In the genomic region with DNA sequence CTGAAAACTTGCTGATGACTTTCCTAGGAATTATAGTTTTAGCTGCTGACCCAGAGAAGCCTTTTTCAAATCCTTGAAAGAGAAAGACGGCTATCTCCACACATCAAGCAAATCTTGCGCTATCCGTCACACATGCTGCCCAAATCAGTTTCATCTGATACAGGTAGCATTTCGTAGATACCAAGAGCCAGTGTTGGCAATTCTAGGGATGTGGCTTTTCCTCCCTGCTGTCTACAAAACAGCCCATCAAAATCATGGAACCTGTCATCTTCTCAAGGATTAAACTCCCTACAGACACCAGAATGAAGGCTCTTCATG, we compare ENCODE assay signal across 26 cellular contexts.
"Had no signal": no experiment of that assay in that cellular context is flagged by ENCODE, and none has a peak within 500 bp of the region (broad histone marks: within the 10 kb centered on the region; RNA-seq: fewer than 3 reads in every experiment).

No MANE protein-coding gene starts in this region.

- DNase-seq: activated B cell treated with CpG ODN at 0.5 μM for 24 hours; activated CD4-positive, alpha-beta T cell treated with anti-CD3 and anti-CD28 coated beads, Interleukin-2, amount 50 U/mL, for 1 hour; activated CD8-positive, alpha-beta T cell treated with anti-CD3 and anti-CD28 coated beads for 36 hours; activated naive CD8-positive, alpha-beta T cell treated with anti-CD3 and anti-CD28 coated beads, Interleukin-2, amount 50 U/mL, for 24 hours; activated T-cell treated with anti-CD3 and anti-CD28 coated beads, Interleukin-2, amount 50 U/mL, for 48 hours; central memory CD4-positive, alpha-beta T cell; dermis blood vessel endothelial cell; effector CD8-positive, alpha-beta T cell; gastrocnemius medialis; glutamatergic neuron; left ventricle myocardium inferior; ovary; retina; stimulated activated CD4-positive, alpha-beta T cell treated with anti-CD3 and anti-CD28 coated beads, Interleukin-12 subunit alpha, Interleukin-12 subunit beta, amount 100 ng/mL, for 4 hours; stimulated activated CD4-positive, alpha-beta T cell treated with anti-CD3 and anti-CD28 coated beads, Interleukin-4, amount 100 ng/mL, for 1 hour; stimulated activated naive CD8-positive, alpha-beta T cell treated with anti-CD3 and anti-CD28 coated beads, Interleukin-15, Interleukin-2, amounts not matched to agents 100 U/mL and 50 U/mL, for 24 hours; upper lobe of left lung had no signal

- H3K36me3 ChIP-seq: breast epithelium, gastrocnemius medialis, left ventricle myocardium inferior, ovary, prostate gland, thoracic aorta, upper lobe of left lung had no signal

- H3K9me3 Mint-ChIP-seq: activated B cell treated with CpG ODN at 0.5 μM for 24 hours; activated CD8-positive, alpha-beta T cell treated with anti-CD3 and anti-CD28 coated beads for 36 hours; activated naive CD4-positive, alpha-beta T cell treated with anti-CD3 and anti-CD28 coated beads, Interleukin-2, amount 50 U/mL, for 24 hours; activated naive CD8-positive, alpha-beta T cell treated with anti-CD3 and anti-CD28 coated beads, Interleukin-2, amount 50 U/mL, for 24 hours; activated T-helper 2 cell treated with anti-CD3 and anti-CD28 coated beads, Interferon-gamma antibody, Interleukin-2, Interleukin-4, amounts not matched to agents 10 μg/mL and 5 μg/mL and 100 μg/mL, durations not matched to agents 14 hours and 24 hours and 36 hours; nephron; T-helper 2 cell treated with Interferon-gamma antibody and Interleukin-4, amounts not matched to agents 5 μg/mL and 100 μg/mL, for 36 hours had no signal

- H3K4me1 ChIP-seq: prostate gland had no signal

- H3K27ac Mint-ChIP-seq: activated B cell treated with CpG ODN at 0.5 μM for 24 hours; activated naive CD4-positive, alpha-beta T cell treated with anti-CD3 and anti-CD28 coated beads, Interleukin-2, amount 50 U/mL, for 24 hours; activated T-helper 2 cell treated with anti-CD3 and anti-CD28 coated beads, Interferon-gamma antibody, Interleukin-2, Interleukin-4, amounts not matched to agents 10 μg/mL and 5 μg/mL and 100 μg/mL, durations not matched to agents 14 hours and 24 hours and 36 hours; T-helper 2 cell treated with Interferon-gamma antibody and Interleukin-4, amounts not matched to agents 5 μg/mL and 100 μg/mL, for 36 hours had no signal

- H3K27ac ChIP-seq: gastrocnemius medialis, left ventricle myocardium inferior, ovary, prostate gland had no signal

- H3K27me3 ChIP-seq: breast epithelium, gastrocnemius medialis, ovary, upper lobe of left lung had no signal

- ATAC-seq: activated CD8-positive, alpha-beta T cell treated with anti-CD3 and anti-CD28 coated beads for 36 hours; activated naive CD8-positive, alpha-beta T cell treated with anti-CD3 and anti-CD28 coated beads, Interleukin-2, amount 50 U/mL, for 24 hours; gastrocnemius medialis; sciatic nerve; stimulated activated naive CD8-positive, alpha-beta T cell treated with anti-CD3 and anti-CD28 coated beads, Interleukin-15, Interleukin-2, amounts not matched to agents 100 U/mL and 50 U/mL, for 24 hours had no signal

- H3K9me3 ChIP-seq: breast epithelium, gastrocnemius medialis, left ventricle myocardium inferior, ovary, prostate gland, thoracic aorta, upper lobe of left lung had no signal

- H3K4me3 Mint-ChIP-seq: activated B cell treated with CpG ODN at 0.5 μM for 24 hours; activated CD8-positive, alpha-beta T cell treated with anti-CD3 and anti-CD28 coated beads for 36 hours; activated naive CD8-positive, alpha-beta T cell treated with anti-CD3 and anti-CD28 coated beads, Interleukin-2, amount 50 U/mL, for 24 hours; nephron; T-helper 2 cell treated with Interferon-gamma antibody and Interleukin-4, amounts not matched to agents 5 μg/mL and 100 μg/mL, for 36 hours had no signal

- H3K27me3 Mint-ChIP-seq: activated B cell treated with CpG ODN at 0.5 μM for 24 hours; activated CD8-positive, alpha-beta T cell treated with anti-CD3 and anti-CD28 coated beads for 36 hours; activated naive CD4-positive, alpha-beta T cell treated with anti-CD3 and anti-CD28 coated beads, Interleukin-2, amount 50 U/mL, for 24 hours; activated naive CD8-positive, alpha-beta T cell treated with anti-CD3 and anti-CD28 coated beads, Interleukin-2, amount 50 U/mL, for 24 hours had no signal

- H3K4me3 ChIP-seq: breast epithelium, gastrocnemius medialis, left ventricle myocardium inferior, ovary, prostate gland, skin epidermis, thoracic aorta, upper lobe of left lung had no signal
